In the genomic region with DNA sequence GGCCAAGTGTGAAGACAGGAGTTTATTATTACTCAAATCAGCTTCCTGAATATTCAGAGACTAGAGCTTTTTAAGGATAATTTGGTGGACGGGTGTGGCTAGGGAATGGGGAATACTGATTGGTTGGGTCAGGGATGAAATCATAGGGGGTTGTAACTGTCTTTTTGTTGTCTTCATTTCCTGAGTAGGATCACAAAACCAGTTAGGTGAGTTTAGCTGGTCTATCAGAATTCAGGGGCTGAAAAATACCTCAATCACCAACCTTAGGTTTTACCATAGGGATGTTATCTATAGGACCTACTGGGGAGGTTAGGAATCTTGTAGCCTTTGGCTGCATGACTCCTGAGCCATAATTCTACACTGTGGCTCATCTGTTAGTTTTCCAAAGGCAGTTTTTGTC, we compare ENCODE assay signal across 17 cellular contexts.
"Had no signal": no experiment of that assay in that cellular context is flagged by ENCODE, and none has a peak within 500 bp of the region (broad histone marks: within the 10 kb centered on the region; RNA-seq: fewer than 3 reads in every experiment).

No MANE protein-coding gene starts in this region.

- H3K4me1 ChIP-seq: heart left ventricle, psoas muscle, upper lobe of left lung had no signal

- H3K27me3 Mint-ChIP-seq: central memory CD8-positive, alpha-beta T cell; natural killer cell treated with Interleukin-12 subunit alpha and Interleukin-12 subunit beta and Interleukin-15 and Interleukin-18, amount 100 ng/mL, for 72 hours had no signal

- H3K27me3 ChIP-seq: heart left ventricle, upper lobe of left lung had no signal

- H3K36me3 ChIP-seq: heart left ventricle, upper lobe of left lung had no signal

- H3K4me3 Mint-ChIP-seq: activated naive CD4-positive, alpha-beta T cell treated with anti-CD3 and anti-CD28 coated beads, Interleukin-2, amount 50 U/mL, for 24 hours; central memory CD8-positive, alpha-beta T cell; immature natural killer cell; natural killer cell treated with Interleukin-12 subunit alpha and Interleukin-12 subunit beta and Interleukin-15 and Interleukin-18, amount 100 ng/mL, for 72 hours had no signal

- H3K27ac Mint-ChIP-seq: activated naive CD4-positive, alpha-beta T cell treated with anti-CD3 and anti-CD28 coated beads, Interleukin-2, amount 50 U/mL, for 24 hours; immature natural killer cell; natural killer cell treated with Interleukin-12 subunit alpha and Interleukin-12 subunit beta and Interleukin-15 and Interleukin-18, amount 100 ng/mL, for 72 hours had no signal

- H3K27ac ChIP-seq: heart left ventricle, psoas muscle, upper lobe of left lung had no signal

- H3K9me3 Mint-ChIP-seq: central memory CD8-positive, alpha-beta T cell had no signal

- ATAC-seq: heart left ventricle; left colon; natural killer cell treated with Interleukin-12 subunit alpha and Interleukin-12 subunit beta and Interleukin-15 and Interleukin-18, amount 100 ng/mL, for 72 hours; psoas muscle; sciatic nerve had no signal

- H3K4me3 ChIP-seq: heart left ventricle, lung, psoas muscle, upper lobe of left lung had no signal

- H3K9me3 ChIP-seq: psoas muscle, upper lobe of left lung had no signal

- H3K4me1 Mint-ChIP-seq: activated naive CD4-positive, alpha-beta T cell treated with anti-CD3 and anti-CD28 coated beads, Interleukin-2, amount 50 U/mL, for 24 hours; central memory CD8-positive, alpha-beta T cell; immature natural killer cell had no signal

- H3K36me3 Mint-ChIP-seq: activated naive CD4-positive, alpha-beta T cell treated with anti-CD3 and anti-CD28 coated beads, Interleukin-2, amount 50 U/mL, for 24 hours; immature natural killer cell; natural killer cell treated with Interleukin-12 subunit alpha and Interleukin-12 subunit beta and Interleukin-15 and Interleukin-18, amount 100 ng/mL, for 72 hours had no signal

- DNase-seq: activated CD4-positive, alpha-beta T cell treated with anti-CD3 and anti-CD28 coated beads, Interleukin-2, amount 50 U/mL, for 4 hours; activated effector memory CD4-positive, alpha-beta T cell treated with Interleukin-2 at 50 U/mL for 16 hours; activated T-cell treated with anti-CD3 and anti-CD28 coated beads, Interleukin-2, amount 50 U/mL, for 1 hour; dermis blood vessel endothelial cell; heart left ventricle; immature natural killer cell; left colon; psoas muscle; stimulated activated CD4-positive, alpha-beta T cell treated with anti-CD3 and anti-CD28 coated beads, Interleukin-2, amount 100 ng/mL, for 24 hours; stimulated activated naive CD4-positive, alpha-beta T cell; substantia nigra; upper lobe of left lung had no signal
